9 cellular contexts compared by ENCODE assay signal in genomic region chr2:157777425-157777824, GRCh38.
DNase-seq lines count a peak whose midpoint lies in the region; ATAC-seq, FAIRE-seq and TF ChIP-seq lines count a peak whose summit lies in the region.
"Had no signal": no experiment of that assay in that cellular context is flagged by ENCODE, and none has a peak within 500 bp of the region (broad histone marks: within the 10 kb centered on the region; RNA-seq: fewer than 3 reads in every experiment).

No MANE protein-coding gene starts in this region.

- H3K27ac ChIP-seq in K562 (ENCODE audit: extremely low read depth, low read depth, low read length), result no peak overlapping the region
- H3K27ac ChIP-seq: SJSA1 had no signal

- H2AFZ ChIP-seq in K562 (ENCODE audit: low read depth, low read length), result no peak overlapping the region

- H3K79me2 ChIP-seq in K562 (ENCODE audit: control insufficient read depth, insufficient read depth, low read length), result no peaks in the 10 kb centered on the region

- TF ChIP-seq CTCF in K562 (IDR thresholded peaks at IDR 0.05 in 2 of 3, conservative IDR thresholded peaks at IDR 0.05 in 1 of 3; ENCODE audit: insufficient read depth in 2 of 3, low read depth in 1 of 3, low read length in 3 of 3), result peak; percentile 54 to 86 (median 58); a peak in 4 of 6 replicates

- POLR2A ChIA-PET in K562 (lab: Yijun Ruan, JAX), result no interaction called here

- H3K9me1 ChIP-seq in K562 (ENCODE audit: control insufficient read depth, insufficient read depth, low read length), result no peaks in the 10 kb centered on the region

- WGBS in K562 (ENCODE audit: insufficient coverage, low coverage, missing lambda C conversion rate), result 47% methylated on average over 4 of the region's 4 CpGs

- intact Hi-C loops in K562 (cut with micrococcal nuclease), result loop anchor here (1.0 kb wide), 2 partner anchors 212 to 233 kb away; no protein-coding TSS in a partner anchor
- intact Hi-C loops in posterior vena cava (cut with DNase I), result loop anchor here (5.0 to 10.0 kb wide), 3 partner anchors 100 to 237 kb away; partner anchors contain the start of gene ACVR1 (in 1 of the 2)

- peak; percentile 71 for FAIRE-seq in K562 (lab: Jason Lieb, UNC)

- no peak for TF ChIP-seq POLR2A in K562 (conservative IDR thresholded peaks at IDR 0.05)

- no peak overlapping the region for H3K9ac ChIP-seq in K562 (ENCODE audit: insufficient read depth in 1 of 2, low read depth in 2 of 2, low read length in 2 of 2)

- peak; percentile 93 to 94 for TF ChIP-seq RAD21 in K562 (CRISPR knock-in tag; conservative IDR thresholded peaks at IDR 0.05 in 1 of 2, IDR thresholded peaks at IDR 0.05 in 1 of 2)

- CTCF ChIA-PET in K562 (lab: Yijun Ruan, JAX; ENCODE audit: low intra/inter-chr PET ratio), result interaction anchor here (0.5 to 4.7 kb wide), 3 partner anchors 99 to 232 kb away, joined by 3 to 44 read pairs (median 8); no protein-coding TSS in a partner anchor

- no peaks in the 10 kb centered on the region for H3K9me3 ChIP-seq in K562 (replicated peaks; ENCODE audit: control insufficient read depth, insufficient read depth, low read depth, low read length)
- H3K9me3 ChIP-seq: SJSA1 had no signal

- no peaks in the 10 kb centered on the region for H3K27me3 ChIP-seq in K562 (ENCODE audit: control insufficient read depth in 2 of 2, insufficient read depth in 2 of 2, low read length in 2 of 2)
- H3K27me3 ChIP-seq: SJSA1 had no signal

- H3K4me2 ChIP-seq in K562 (ENCODE audit: insufficient read depth, low read length), result no peak overlapping the region

- no peak for TF ChIP-seq EP300 in K562 (IDR thresholded peaks at IDR 0.05; ENCODE audit: low read length)

- BruUV-seq in K562 (replicated peaks; lab: Mats Ljungman, UMichigan), result no TSS peak

- H3K4me3 ChIP-seq in K562, result no peak overlapping the region
- H3K4me3 ChIP-seq: SJSA1 had no signal

- DNase-seq in COLO668 (lab: John Stamatoyannopoulos, UW; ENCODE audit: unreplicated experiment) (peak; percentile 43), SK-N-DZ (ENCODE audit: low spot score) (peak; percentile 15), K562 (ENCODE audit: extremely low read depth in 1 of 4, low spot score in 3 of 4) (peak; percentile 60 to 70 (median 66)), kidney glomerular epithelial cell (lab: John Stamatoyannopoulos, UW) (peak; percentile 30), cortex of kidney (lab: John Stamatoyannopoulos, UW) (no peak), posterior vena cava (ENCODE audit: low spot score) (no peak)
- DNase-seq in stimulated activated CD8-positive, alpha-beta memory T cell treated with anti-CD3 and anti-CD28 coated beads, Interleukin-4, amount 100 ng/mL, for 4 hours (ENCODE audit: low read depth in 2 of 2, low spot score in 1 of 2), result peak; percentile 5 to 11

- peaks cover 35% of the 10 kb centered on the region for H3K36me3 ChIP-seq in K562 (ENCODE audit: control insufficient read depth, insufficient read depth, low read length)

- peaks cover 0 to 9% of the 10 kb centered on the region in 2 experiments; a peak in 4 of 5 replicates for H3K4me1 ChIP-seq in K562 (replicated peaks in 1 of 2; ENCODE audit: control insufficient read depth in 2 of 2, insufficient read depth in 2 of 2, low read length in 2 of 2)
- H3K4me1 ChIP-seq: SJSA1 had no signal

- ATAC-seq in HG02885 (IDR thresholded peaks at IDR 0.05; ENCODE audit: poor library complexity, unreplicated experiment) (peak; percentile 45), K562 (peak; percentile 67; the same call in 2 of the 3 replicates)

- in situ Hi-C loops in K562 (cut with MboI), result loop anchor here (10.0 kb wide), 1 partner anchor 967 kb away; no protein-coding TSS in a partner anchor

- no peaks in the 10 kb centered on the region for H4K20me1 ChIP-seq in K562 (replicated peaks; ENCODE audit: control insufficient read depth, insufficient read depth, low read length)

TF ChIP-seq in K562, 482 proteins besides CTCF, POLR2A, EP300 and RAD21 (continues in another document):
- TF ChIP-seq HDAC8 (tag; IDR thresholded peaks at IDR 0.05) (no peak), CBX8 (IDR thresholded peaks at IDR 0.05; ENCODE audit: borderline replicate concordance, extremely low read depth, low read depth, low read length, poor library complexity, severe bottlenecking) (no peak), CC2D1A (IDR thresholded peaks at IDR 0.05) (0 out of 2 replicates have a peak, but pooled peaks have one; percentile 48), TAF7 (tag; IDR thresholded peaks at IDR 0.05) (no peak), RBM25 (IDR thresholded peaks at IDR 0.05; ENCODE audit: low read depth, low read length, severe bottlenecking) (peak; percentile 21), SMARCE1 (IDR thresholded peaks at IDR 0.05) (no peak), GATAD2B (IDR thresholded peaks at IDR 0.05; ENCODE audit: borderline replicate concordance) (0 out of 2 replicates have a peak, but pooled peaks have one; percentile 58), POLR2AphosphoS2 (IDR thresholded peaks at IDR 0.05; ENCODE audit: low read length) (no peak), POLR2H (tag; IDR thresholded peaks at IDR 0.05; ENCODE audit: low read depth) (peak; percentile 44; the same call in 1 of the 2 replicates), BCOR (IDR thresholded peaks at IDR 0.05) (no peak), SMC3 (conservative IDR thresholded peaks at IDR 0.05; ENCODE audit: insufficient read depth, low read depth, low read length) (peak; percentile 82), SMARCB1 (IDR thresholded peaks at IDR 0.05; ENCODE audit: insufficient read length, low read depth) (no peak)
- TF ChIP-seq, protein P1, sequence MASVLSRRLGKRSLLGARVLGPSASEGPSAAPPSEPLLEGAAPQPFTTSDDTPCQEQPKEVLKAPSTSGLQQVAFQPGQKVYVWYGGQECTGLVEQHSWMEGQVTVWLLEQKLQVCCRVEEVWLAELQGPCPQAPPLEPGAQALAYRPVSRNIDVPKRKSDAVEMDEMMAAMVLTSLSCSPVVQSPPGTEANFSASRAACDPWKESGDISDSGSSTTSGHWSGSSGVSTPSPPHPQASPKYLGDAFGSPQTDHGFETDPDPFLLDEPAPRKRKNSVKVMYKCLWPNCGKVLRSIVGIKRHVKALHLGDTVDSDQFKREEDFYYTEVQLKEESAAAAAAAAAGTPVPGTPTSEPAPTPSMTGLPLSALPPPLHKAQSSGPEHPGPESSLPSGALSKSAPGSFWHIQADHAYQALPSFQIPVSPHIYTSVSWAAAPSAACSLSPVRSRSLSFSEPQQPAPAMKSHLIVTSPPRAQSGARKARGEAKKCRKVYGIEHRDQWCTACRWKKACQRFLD (CRISPR knock-in tag; IDR thresholded peaks at IDR 0.05), result 0 out of 2 replicates have a peak, but pooled peaks have one; percentile 14
- TF ChIP-seq, protein P2, sequence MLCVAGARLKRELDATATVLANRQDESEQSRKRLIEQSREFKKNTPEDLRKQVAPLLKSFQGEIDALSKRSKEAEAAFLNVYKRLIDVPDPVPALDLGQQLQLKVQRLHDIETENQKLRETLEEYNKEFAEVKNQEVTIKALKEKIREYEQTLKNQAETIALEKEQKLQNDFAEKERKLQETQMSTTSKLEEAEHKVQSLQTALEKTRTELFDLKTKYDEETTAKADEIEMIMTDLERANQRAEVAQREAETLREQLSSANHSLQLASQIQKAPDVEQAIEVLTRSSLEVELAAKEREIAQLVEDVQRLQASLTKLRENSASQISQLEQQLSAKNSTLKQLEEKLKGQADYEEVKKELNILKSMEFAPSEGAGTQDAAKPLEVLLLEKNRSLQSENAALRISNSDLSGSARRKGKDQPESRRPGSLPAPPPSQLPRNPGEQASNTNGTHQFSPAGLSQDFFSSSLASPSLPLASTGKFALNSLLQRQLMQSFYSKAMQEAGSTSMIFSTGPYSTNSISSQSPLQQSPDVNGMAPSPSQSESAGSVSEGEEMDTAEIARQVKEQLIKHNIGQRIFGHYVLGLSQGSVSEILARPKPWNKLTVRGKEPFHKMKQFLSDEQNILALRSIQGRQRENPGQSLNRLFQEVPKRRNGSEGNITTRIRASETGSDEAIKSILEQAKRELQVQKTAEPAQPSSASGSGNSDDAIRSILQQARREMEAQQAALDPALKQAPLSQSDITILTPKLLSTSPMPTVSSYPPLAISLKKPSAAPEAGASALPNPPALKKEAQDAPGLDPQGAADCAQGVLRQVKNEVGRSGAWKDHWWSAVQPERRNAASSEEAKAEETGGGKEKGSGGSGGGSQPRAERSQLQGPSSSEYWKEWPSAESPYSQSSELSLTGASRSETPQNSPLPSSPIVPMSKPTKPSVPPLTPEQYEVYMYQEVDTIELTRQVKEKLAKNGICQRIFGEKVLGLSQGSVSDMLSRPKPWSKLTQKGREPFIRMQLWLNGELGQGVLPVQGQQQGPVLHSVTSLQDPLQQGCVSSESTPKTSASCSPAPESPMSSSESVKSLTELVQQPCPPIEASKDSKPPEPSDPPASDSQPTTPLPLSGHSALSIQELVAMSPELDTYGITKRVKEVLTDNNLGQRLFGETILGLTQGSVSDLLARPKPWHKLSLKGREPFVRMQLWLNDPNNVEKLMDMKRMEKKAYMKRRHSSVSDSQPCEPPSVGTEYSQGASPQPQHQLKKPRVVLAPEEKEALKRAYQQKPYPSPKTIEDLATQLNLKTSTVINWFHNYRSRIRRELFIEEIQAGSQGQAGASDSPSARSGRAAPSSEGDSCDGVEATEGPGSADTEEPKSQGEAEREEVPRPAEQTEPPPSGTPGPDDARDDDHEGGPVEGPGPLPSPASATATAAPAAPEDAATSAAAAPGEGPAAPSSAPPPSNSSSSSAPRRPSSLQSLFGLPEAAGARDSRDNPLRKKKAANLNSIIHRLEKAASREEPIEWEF (CRISPR knock-in tag; IDR thresholded peaks at IDR 0.05), result no peak
- TF ChIP-seq, protein P3, sequence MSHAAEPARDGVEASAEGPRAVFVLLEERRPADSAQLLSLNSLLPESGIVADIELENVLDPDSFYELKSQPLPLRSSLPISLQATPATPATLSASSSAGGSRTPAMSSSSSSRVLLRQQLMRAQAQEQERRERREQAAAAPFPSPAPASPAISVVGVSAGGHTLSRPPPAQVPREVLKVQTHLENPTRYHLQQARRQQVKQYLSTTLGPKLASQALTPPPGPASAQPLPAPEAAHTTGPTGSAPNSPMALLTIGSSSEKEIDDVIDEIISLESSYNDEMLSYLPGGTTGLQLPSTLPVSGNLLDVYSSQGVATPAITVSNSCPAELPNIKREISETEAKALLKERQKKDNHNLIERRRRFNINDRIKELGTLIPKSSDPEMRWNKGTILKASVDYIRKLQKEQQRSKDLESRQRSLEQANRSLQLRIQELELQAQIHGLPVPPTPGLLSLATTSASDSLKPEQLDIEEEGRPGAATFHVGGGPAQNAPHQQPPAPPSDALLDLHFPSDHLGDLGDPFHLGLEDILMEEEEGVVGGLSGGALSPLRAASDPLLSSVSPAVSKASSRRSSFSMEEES (CRISPR knock-in tag; IDR thresholded peaks at IDR 0.05), result no peak

Comparison
In these comparisons a context has a peak if more than half of its experiments do, and no peak if none do; other contexts are left out.
1. DNase-seq: peak in COLO668 (single experiment), SK-N-DZ (single experiment), K562 (4 of 4), kidney glomerular epithelial cell (single experiment) and stimulated activated CD8-positive, alpha-beta memory T cell treated with anti-CD3 and anti-CD28 coated beads, Interleukin-4, amount 100 ng/mL, for 4 hours (2 of 2); none in cortex of kidney (single experiment) and posterior vena cava (single experiment).